ENCODE assay signal across 9 cellular contexts in the genomic region with DNA sequence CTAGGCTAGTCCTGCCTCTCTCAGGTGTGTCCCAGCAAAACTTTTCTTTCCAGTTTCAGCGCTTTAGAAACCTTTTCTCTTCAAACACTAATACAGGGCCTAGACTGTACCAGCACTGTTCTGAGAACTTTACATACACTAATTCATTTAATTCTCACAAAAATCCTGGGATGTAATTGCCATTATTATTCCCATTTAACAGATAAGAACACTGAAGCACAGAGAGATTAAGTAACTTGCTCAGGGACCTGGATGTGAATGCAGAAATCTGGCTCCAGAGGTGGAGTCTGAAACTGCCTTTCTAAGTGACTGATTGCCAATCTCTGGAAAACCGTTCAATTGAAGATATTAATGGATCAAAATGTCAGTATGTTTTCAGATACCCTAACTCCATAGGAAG. TPM values are rescaled to one million over a fixed set of nuclear protein-coding genes. Genes with fewer than 3 reads are reported as not detected.
A peak's percentile ranks its signal among the peaks of the same experiment; 100 is the strongest.
DNase-seq lines count a peak whose midpoint lies in the region; ATAC-seq, FAIRE-seq and TF ChIP-seq lines count a peak whose summit lies in the region.
"Had no signal": no experiment of that assay in that cellular context is flagged by ENCODE, and none has a peak within 500 bp of the region (broad histone marks: within the 10 kb centered on the region; RNA-seq: fewer than 3 reads in every experiment).

No MANE protein-coding gene starts in this region.

- no peaks in the 10 kb centered on the region for H3K9me3 ChIP-seq in mammary epithelial cell (replicated peaks; ENCODE audit: insufficient read depth, low read length)

- peaks cover 42% of the 10 kb centered on the region for H3K79me2 ChIP-seq in mammary epithelial cell (ENCODE audit: insufficient read depth, low read length)

- no peaks in the 10 kb centered on the region for H3K27me3 Mint-ChIP-seq in nephron progenitor cell (ENCODE audit: low read depth, poor library complexity)

- no peak overlapping the region for H3K27ac Mint-ChIP-seq in nephron progenitor cell

- WGBS in mammary epithelial cell (ENCODE audit: low coverage, missing lambda C conversion rate), result 80% methylated on average over 2 of the region's 2 CpGs

- no TSS peak for BruUV-seq in mammary epithelial cell (replicated peaks; lab: Mats Ljungman, UMichigan)

- peak overlapping the region; percentile 89 for H3K4me2 ChIP-seq in mammary epithelial cell (ENCODE audit: insufficient read depth, low read depth, low read length)

- H3K4me3 ChIP-seq in LNCaP clone FGC (ENCODE audit: low read depth, low read length) (peak overlapping the region; percentile 79; the same call in 1 of the 2 replicates), mammary epithelial cell (replicated peaks in 1 of 3; ENCODE audit: insufficient read depth in 1 of 3, low read depth in 2 of 3, low read length in 3 of 3) (no peak overlapping the region)

- H4K20me1 ChIP-seq in mammary epithelial cell (ENCODE audit: insufficient read depth, low read length), result no peaks in the 10 kb centered on the region

- in situ Hi-C loops in mammary epithelial cell (cut with MboI; ENCODE audit: low sequenced_read_pairs in 2 of 2), result loop anchor here in 1 of 2 donors (10.0 kb wide), 1 partner anchor 62 kb away; the partner anchor contains the start of gene TMCO1

- H3K27me3 ChIP-seq in mammary epithelial cell (ENCODE audit: insufficient read depth, low read length), result no peaks in the 10 kb centered on the region

- H3K36me3 Mint-ChIP-seq in nephron progenitor cell (ENCODE audit: low read depth), result peaks cover 9% of the 10 kb centered on the region

- peaks cover 52% of the 10 kb centered on the region for H3K4me1 Mint-ChIP-seq in nephron progenitor cell

- H3K4me3 Mint-ChIP-seq in nephron progenitor cell, result peak overlapping the region; percentile 85

- H3K9me3 Mint-ChIP-seq in nephron progenitor cell, result no peaks in the 10 kb centered on the region

- intact Hi-C loops in mammary epithelial cell (cut with micrococcal nuclease), result no loop called here

- dilution Hi-C loops in mammary epithelial cell (cut with HindIII; ENCODE audit: low sequenced_read_pairs), result loop anchor here (5.0 kb wide), 1 partner anchor 59 kb away; the partner anchor contains the start of gene TMCO1

- DNase-seq in LNCaP clone FGC (ENCODE audit: low read depth) (no peak), mammary epithelial cell (no peak), nephron progenitor cell (no peak), H54 (ENCODE audit: insufficient read length, low spot score) (no peak), activated gamma-delta T cell treated with Interleukin-2 at 50 U/mL for 16 hours (no peak)
- DNase-seq in stimulated activated naive CD4-positive, alpha-beta T cell (lab: John Stamatoyannopoulos, UW), result no peak
- DNase-seq: GDM1 had no signal

- no peak for FAIRE-seq in H54 (lab: Jason Lieb, UNC)

- peak overlapping the region; percentile 69 for H2AFZ ChIP-seq in mammary epithelial cell (ENCODE audit: low read depth, low read length)

- ATAC-seq in GM21526 (IDR thresholded peaks at IDR 0.05; ENCODE audit: low FRiP score, unreplicated experiment), result no peak

- no peak for TF ChIP-seq POLR2A in H54 (IDR thresholded peaks at IDR 0.05; ENCODE audit: low read depth, low read length)

- H3K27ac ChIP-seq in C4-2B (peak overlapping the region; percentile 99; the same call in 1 of the 2 replicates), mammary epithelial cell (ENCODE audit: insufficient read depth, low read depth, low read length) (no peak overlapping the region)

- TF ChIP-seq CTCF in C4-2B (conservative IDR thresholded peaks at IDR 0.05), result no peak
- no peak for TF ChIP-seq CTCF in LNCaP clone FGC (IDR thresholded peaks at IDR 0.05; ENCODE audit: control insufficient read depth, extremely low read depth, insufficient read depth)
- no peak for TF ChIP-seq CTCF in mammary epithelial cell (conservative IDR thresholded peaks at IDR 0.05 in 1 of 2, IDR thresholded peaks at IDR 0.05 in 1 of 2; ENCODE audit: extremely low read depth in 1 of 2, insufficient read depth in 1 of 2, low read depth in 1 of 2, low read length in 2 of 2)
- no peak for TF ChIP-seq CTCF in nephron progenitor cell (IDR thresholded peaks at IDR 0.05)

- no peak overlapping the region for H3K9ac ChIP-seq in mammary epithelial cell (ENCODE audit: insufficient read depth, low read length)

- H3K4me1 ChIP-seq in mammary epithelial cell (ENCODE audit: insufficient read depth, low read length), result peaks cover 13% of the 10 kb centered on the region

- H3K36me3 ChIP-seq in mammary epithelial cell (ENCODE audit: insufficient read depth, low read length), result no peaks in the 10 kb centered on the region

- CTCF ChIA-PET in mammary epithelial cell (lab: Charles Lee; ENCODE audit: low non-redundant PET), result interaction anchor here (0.5 to 0.6 kb wide), 2 partner anchors 88 to 129 kb away, joined by 3 to 8 read pairs; no protein-coding TSS in a partner anchor

RNA-seq across cellular contexts. Expression of gene UCK2, which starts 0.8 kb away (rescaled TPM):
- total RNA-seq in mammary epithelial cell, result 100 to 1,000 TPM in 1 of 2 donors, 10 to 100 TPM in 1; 85.2 to 111 TPM
- polyA plus RNA-seq in mammary epithelial cell, result 101 TPM
- 154 TPM for polyA minus RNA-seq in mammary epithelial cell

RNA-seq across cellular contexts. Expression of gene TMCO1, which starts 57.9 kb away (rescaled TPM):
- total RNA-seq in mammary epithelial cell, result 10 to 100 TPM; 79.0 to 80.9 TPM
- polyA plus RNA-seq in mammary epithelial cell, result 95.7 TPM
- 36.6 TPM for polyA minus RNA-seq in mammary epithelial cell
